ENCODE assay signal across 20 cellular contexts in genomic region chr17:73613947-73614655, GRCh38. TPM values are rescaled to one million over a fixed set of nuclear protein-coding genes. Genes with fewer than 3 reads are reported as not detected.
A peak's percentile ranks its signal among the peaks of the same experiment; 100 is the strongest.
DNase-seq lines count a peak whose midpoint lies in the region; ATAC-seq, FAIRE-seq and TF ChIP-seq lines count a peak whose summit lies in the region.
"Had no signal": no experiment of that assay in that cellular context is flagged by ENCODE, and none has a peak within 500 bp of the region (broad histone marks: within the 10 kb centered on the region; RNA-seq: fewer than 3 reads in every experiment).

No MANE protein-coding gene starts in this region.

- H3K27me3 ChIP-seq in bronchial epithelial cell (ENCODE audit: control insufficient read depth, insufficient read depth, low read length): no peaks in the 10 kb centered on the region
- H3K27me3 ChIP-seq in mesendoderm (ENCODE audit: insufficient read depth, low read length, poor library complexity): no peaks in the 10 kb centered on the region
- H3K27me3 ChIP-seq: neutrophil had no signal

- peak overlapping the region; percentile 46 for H2BK120ac ChIP-seq in mesendoderm (ENCODE audit: low read depth, low read length)

- H3K79me2 ChIP-seq in mesendoderm (ENCODE audit: control insufficient read depth, insufficient read depth, low read length): no peaks in the 10 kb centered on the region

- H2BK15ac ChIP-seq in mesendoderm (replicated peaks; ENCODE audit: low read depth): no peak overlapping the region

- peak overlapping the region; percentile 68 for H4K5ac ChIP-seq in mesendoderm (ENCODE audit: low read length)

- H3K56ac ChIP-seq in mesendoderm (ENCODE audit: low read length): peak overlapping the region; percentile 86

- in situ Hi-C loops in KBM-7 (cut with MboI; ENCODE audit: low pct_unique_long_range_greater_than_20kb, low sequenced_read_pairs): no loop called here

- peak overlapping the region; percentile 47 for H3K27ac Mint-ChIP-seq in activated naive CD8-positive, alpha-beta T cell treated with anti-CD3 and anti-CD28 coated beads, Interleukin-2, amount 10 ng/mL, durations not matched to agents 7 days and 5 days
- H3K27ac Mint-ChIP-seq in activated naive CD8-positive, alpha-beta T cell treated with anti-CD3 and anti-CD28 coated beads, Interleukin-2, amount 50 U/mL, for 24 hours: no peak overlapping the region
- H3K27ac Mint-ChIP-seq in type B pancreatic cell: peak overlapping the region; percentile 90
- H3K27ac Mint-ChIP-seq: effector memory CD8-positive, alpha-beta T cell had no signal

- no CpG with 5 or more reads among the region's 12 CpGs for WGBS in mesendoderm (ENCODE audit: extremely low coverage, insufficient coverage, low lambda C conversion rate)

- peak overlapping the region; percentile 98 for H3K27ac ChIP-seq in mesendoderm (ENCODE audit: low read depth, low read length)
- H3K27ac ChIP-seq: gastroesophageal sphincter, left lung, neutrophil, thoracic aorta had no signal

- peak overlapping the region; percentile 60 for H3K9ac ChIP-seq in mesendoderm (ENCODE audit: low read length)

- no peak for DNase-seq in activated naive CD8-positive, alpha-beta T cell treated with anti-CD3 and anti-CD28 coated beads, Interleukin-2, amount 10 ng/mL, durations not matched to agents 7 days and 5 days
- DNase-seq in activated naive CD8-positive, alpha-beta T cell treated with anti-CD3 and anti-CD28 coated beads, Interleukin-2, amount 50 U/mL, for 24 hours: no peak
- DNase-seq in bronchial epithelial cell (ENCODE audit: low read depth): peak; percentile 88
- peak; percentile 76 for DNase-seq in mesendoderm
- DNase-seq in type B pancreatic cell (ENCODE audit: extremely low spot score, unreplicated experiment): no peak
- no peak for DNase-seq in H4 (ENCODE audit: low spot score)
- no peak for DNase-seq in KBM-7
- DNase-seq in NCI-H2029 (lab: John Stamatoyannopoulos, UW): no peak
- DNase-seq: activated CD4-positive, alpha-beta T cell treated with anti-CD3 and anti-CD28 coated beads for 48 hours; activated T-cell treated with anti-CD3 and anti-CD28 coated beads, Interleukin-2, amount 50 U/mL, for 48 hours; aorta; Caco-2; effector memory CD8-positive, alpha-beta T cell; left lung; MV-4-11; NCI-H226 had no signal

- peaks cover 3% of the 10 kb centered on the region for H3K4me1 Mint-ChIP-seq in activated naive CD8-positive, alpha-beta T cell treated with anti-CD3 and anti-CD28 coated beads, Interleukin-2, amount 10 ng/mL, durations not matched to agents 7 days and 5 days
- H3K4me1 Mint-ChIP-seq in activated naive CD8-positive, alpha-beta T cell treated with anti-CD3 and anti-CD28 coated beads, Interleukin-2, amount 50 U/mL, for 24 hours: no peaks in the 10 kb centered on the region
- peaks cover 55% of the 10 kb centered on the region for H3K4me1 Mint-ChIP-seq in type B pancreatic cell (ENCODE audit: unreplicated experiment)

- FAIRE-seq in bronchial epithelial cell (lab: Jason Lieb, UNC): no peak

- peaks cover 17% of the 10 kb centered on the region for H3K4me1 ChIP-seq in mesendoderm (ENCODE audit: control insufficient read depth, low read depth, low read length)
- H3K4me1 ChIP-seq: Caco-2, gastroesophageal sphincter, left lung had no signal

- H4K8ac ChIP-seq in mesendoderm (ENCODE audit: low read depth, low read length): peak overlapping the region; percentile 17

- H3K36me3 ChIP-seq in bronchial epithelial cell (ENCODE audit: control insufficient read depth, insufficient read depth, low read length) (no peaks in the 10 kb centered on the region), mesendoderm (ENCODE audit: control insufficient read depth, insufficient read depth, low read length) (no peaks in the 10 kb centered on the region)
- H3K36me3 ChIP-seq: gastroesophageal sphincter, left lung, neutrophil, thoracic aorta had no signal

- TF ChIP-seq CTCF in bronchial epithelial cell (IDR thresholded peaks at IDR 0.05; ENCODE audit: insufficient read depth, low read length, severe bottlenecking) (no peak), type B pancreatic cell (conservative IDR thresholded peaks at IDR 0.05) (no peak)

- H3K79me1 ChIP-seq in mesendoderm (ENCODE audit: low read length): peaks cover 6% of the 10 kb centered on the region

- H3K4me3 ChIP-seq in bronchial epithelial cell (ENCODE audit: low read depth, low read length): peak overlapping the region; percentile 18
- no peak overlapping the region for H3K4me3 ChIP-seq in mesendoderm (ENCODE audit: low read length)
- H3K4me3 ChIP-seq: gastroesophageal sphincter, left lung, thoracic aorta had no signal

- H2AK5ac ChIP-seq in mesendoderm (ENCODE audit: low read length): peak overlapping the region; percentile 72

- H3K9me3 Mint-ChIP-seq in activated naive CD8-positive, alpha-beta T cell treated with anti-CD3 and anti-CD28 coated beads, Interleukin-2, amount 10 ng/mL, durations not matched to agents 7 days and 5 days: no peaks in the 10 kb centered on the region
- H3K9me3 Mint-ChIP-seq in activated naive CD8-positive, alpha-beta T cell treated with anti-CD3 and anti-CD28 coated beads, Interleukin-2, amount 50 U/mL, for 24 hours: peaks cover 1% of the 10 kb centered on the region
- peaks cover under 1% of the 10 kb centered on the region for H3K9me3 Mint-ChIP-seq in type B pancreatic cell
- H3K9me3 Mint-ChIP-seq: effector memory CD8-positive, alpha-beta T cell had no signal

- H3K27me3 Mint-ChIP-seq in activated naive CD8-positive, alpha-beta T cell treated with anti-CD3 and anti-CD28 coated beads, Interleukin-2, amount 10 ng/mL, durations not matched to agents 7 days and 5 days: no peaks in the 10 kb centered on the region
- no peaks in the 10 kb centered on the region for H3K27me3 Mint-ChIP-seq in activated naive CD8-positive, alpha-beta T cell treated with anti-CD3 and anti-CD28 coated beads, Interleukin-2, amount 50 U/mL, for 24 hours
- H3K27me3 Mint-ChIP-seq in type B pancreatic cell: no peaks in the 10 kb centered on the region

- H3K18ac ChIP-seq in mesendoderm (ENCODE audit: low read length): peak overlapping the region; percentile 64

- H3K36me3 Mint-ChIP-seq in activated naive CD8-positive, alpha-beta T cell treated with anti-CD3 and anti-CD28 coated beads, Interleukin-2, amount 10 ng/mL, durations not matched to agents 7 days and 5 days: peaks cover 5% of the 10 kb centered on the region
- H3K36me3 Mint-ChIP-seq in activated naive CD8-positive, alpha-beta T cell treated with anti-CD3 and anti-CD28 coated beads, Interleukin-2, amount 50 U/mL, for 24 hours (ENCODE audit: low read depth): no peaks in the 10 kb centered on the region
- H3K36me3 Mint-ChIP-seq in type B pancreatic cell: peaks cover 6% of the 10 kb centered on the region

- no peak for ATAC-seq in activated naive CD8-positive, alpha-beta T cell treated with anti-CD3 and anti-CD28 coated beads, Interleukin-2, amount 10 ng/mL, durations not matched to agents 7 days and 5 days (ENCODE audit: low read depth)
- ATAC-seq in activated naive CD8-positive, alpha-beta T cell treated with anti-CD3 and anti-CD28 coated beads, Interleukin-2, amount 50 U/mL, for 24 hours: no peak
- ATAC-seq: effector memory CD8-positive, alpha-beta T cell; gastroesophageal sphincter; left lung had no signal

- POLR2A ChIA-PET in activated naive CD8-positive, alpha-beta T cell treated with anti-CD3 and anti-CD28 coated beads, Interleukin-2, amount 10 ng/mL, durations not matched to agents 7 days and 5 days (lab: Charles Lee): no interaction called here

- no peak overlapping the region for H3K4me3 Mint-ChIP-seq in activated naive CD8-positive, alpha-beta T cell treated with anti-CD3 and anti-CD28 coated beads, Interleukin-2, amount 10 ng/mL, durations not matched to agents 7 days and 5 days
- no peak overlapping the region for H3K4me3 Mint-ChIP-seq in activated naive CD8-positive, alpha-beta T cell treated with anti-CD3 and anti-CD28 coated beads, Interleukin-2, amount 50 U/mL, for 24 hours
- peak overlapping the region; percentile 75 for H3K4me3 Mint-ChIP-seq in type B pancreatic cell
- H3K4me3 Mint-ChIP-seq: effector memory CD8-positive, alpha-beta T cell had no signal

- H2BK5ac ChIP-seq in mesendoderm (ENCODE audit: low read length): peak overlapping the region; percentile 82

- peak overlapping the region; percentile 28 for H3K4me2 ChIP-seq in mesendoderm (ENCODE audit: low read length)

- peak overlapping the region; percentile 65 for H3K4ac ChIP-seq in mesendoderm (ENCODE audit: low read depth, low read length)

- H3K23ac ChIP-seq in mesendoderm (ENCODE audit: low read length): peak overlapping the region; percentile 29

RNA-seq across cellular contexts. Expression of gene SDK2, which starts 30.1 kb away (rescaled TPM):
- total RNA-seq in activated naive CD8-positive, alpha-beta T cell treated with anti-CD3 and anti-CD28 coated beads, Interleukin-2, amount 10 ng/mL, durations not matched to agents 7 days and 5 days: 10 to 100 TPM; 29.3 to 31.1 TPM
- total RNA-seq in bronchial epithelial cell (2.1 and 5.5 TPM in 2 replicates), type B pancreatic cell (ENCODE audit: low replicate concordance) (4.6 and 47.3 TPM in 2 replicates)
- polyA plus RNA-seq in mesendoderm (2013, experiment 1 of 2): 1.1 TPM
- 1.3 TPM for polyA plus RNA-seq in mesendoderm (2013, experiment 2 of 2)
- 0.46 and 1.0 TPM in 2 replicates for total RNA-seq in H4 (2014; rRNA removed; shearing (Covaris generic))
- total RNA-seq: HT-29 had no signal

Comparison
In these comparisons a context has a peak if more than half of its experiments do, and no peak if none do; other contexts are left out.
1. DNase-seq: peak in bronchial epithelial cell (single experiment) and mesendoderm (single experiment); none in activated naive CD8-positive, alpha-beta T cell treated with anti-CD3 and anti-CD28 coated beads, Interleukin-2, amount 10 ng/mL, durations not matched to agents 7 days and 5 days (single experiment), activated naive CD8-positive, alpha-beta T cell treated with anti-CD3 and anti-CD28 coated beads, Interleukin-2, amount 50 U/mL, for 24 hours (single experiment), type B pancreatic cell (single experiment), H4 (single experiment), KBM-7 (single experiment) and NCI-H2029 (single experiment).